In the genomic region with DNA sequence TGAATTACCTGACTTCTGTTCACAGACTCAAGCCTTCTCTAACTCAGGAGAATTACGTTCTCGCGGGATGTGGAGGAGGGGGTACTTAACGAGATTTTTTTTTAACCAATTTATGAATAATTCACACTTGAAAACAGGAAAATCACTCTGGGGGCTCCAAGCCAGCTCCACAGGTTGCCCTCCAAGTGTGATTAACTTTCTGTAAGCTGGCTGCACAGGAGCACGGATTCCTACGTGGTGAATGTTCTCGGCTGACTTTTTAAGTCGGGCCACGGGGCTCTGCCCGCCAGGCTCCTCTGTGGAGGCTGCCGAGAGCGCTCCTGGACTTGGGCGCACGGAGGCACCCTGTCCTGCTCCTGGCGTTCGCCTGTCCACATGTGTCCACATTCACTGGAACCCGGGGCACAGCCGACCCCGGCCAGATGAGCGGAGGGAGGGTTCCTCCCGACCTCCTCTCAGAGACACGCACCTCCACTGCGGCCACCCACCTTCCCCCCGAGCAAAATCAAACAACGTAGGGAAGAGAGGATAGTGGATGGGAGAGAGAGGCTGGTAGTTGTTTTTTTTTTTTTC, we compare ENCODE assay signal across 1 cellular context.
TF ChIP-seq lines count a peak whose summit lies in the region.

No MANE protein-coding gene starts in this region.

TF ChIP-seq in K562, 482 proteins besides CTCF, POLR2A, EP300 and RAD21 (continued from another document):
- TF ChIP-seq FOXJ2 (tag; IDR thresholded peaks at IDR 0.05) (no peak), DMBX1 (CRISPR knock-in tag; IDR thresholded peaks at IDR 0.05; ENCODE audit: borderline replicate concordance) (no peak), RCOR1 (IDR thresholded peaks at IDR 0.05; ENCODE audit: borderline replicate concordance in 1 of 2, low read depth in 2 of 2, low read length in 2 of 2) (no peak), NRF1 (conservative IDR thresholded peaks at IDR 0.05 in 1 of 2, IDR thresholded peaks at IDR 0.05 in 1 of 2) (no peak), KDM2B (CRISPR knock-in tag; IDR thresholded peaks at IDR 0.05) (no peak), LARP7 (IDR thresholded peaks at IDR 0.05) (no peak), FOS (IDR thresholded peaks at IDR 0.05; ENCODE audit: extremely low read depth, insufficient read length) (no peak), SMARCE1 (IDR thresholded peaks at IDR 0.05) (no peak), RAD51 (IDR thresholded peaks at IDR 0.05; ENCODE audit: borderline replicate concordance, low read depth) (no peak), NR2F6 (CRISPR knock-in tag; IDR thresholded peaks at IDR 0.05) (no peak), HDAC2 (IDR thresholded peaks at IDR 0.05) (no peak)
- TF ChIP-seq, protein P1, sequence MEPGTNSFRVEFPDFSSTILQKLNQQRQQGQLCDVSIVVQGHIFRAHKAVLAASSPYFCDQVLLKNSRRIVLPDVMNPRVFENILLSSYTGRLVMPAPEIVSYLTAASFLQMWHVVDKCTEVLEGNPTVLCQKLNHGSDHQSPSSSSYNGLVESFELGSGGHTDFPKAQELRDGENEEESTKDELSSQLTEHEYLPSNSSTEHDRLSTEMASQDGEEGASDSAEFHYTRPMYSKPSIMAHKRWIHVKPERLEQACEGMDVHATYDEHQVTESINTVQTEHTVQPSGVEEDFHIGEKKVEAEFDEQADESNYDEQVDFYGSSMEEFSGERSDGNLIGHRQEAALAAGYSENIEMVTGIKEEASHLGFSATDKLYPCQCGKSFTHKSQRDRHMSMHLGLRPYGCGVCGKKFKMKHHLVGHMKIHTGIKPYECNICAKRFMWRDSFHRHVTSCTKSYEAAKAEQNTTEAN (CRISPR knock-in tag; IDR thresholded peaks at IDR 0.05) = no peak
- TF ChIP-seq, protein P2, sequence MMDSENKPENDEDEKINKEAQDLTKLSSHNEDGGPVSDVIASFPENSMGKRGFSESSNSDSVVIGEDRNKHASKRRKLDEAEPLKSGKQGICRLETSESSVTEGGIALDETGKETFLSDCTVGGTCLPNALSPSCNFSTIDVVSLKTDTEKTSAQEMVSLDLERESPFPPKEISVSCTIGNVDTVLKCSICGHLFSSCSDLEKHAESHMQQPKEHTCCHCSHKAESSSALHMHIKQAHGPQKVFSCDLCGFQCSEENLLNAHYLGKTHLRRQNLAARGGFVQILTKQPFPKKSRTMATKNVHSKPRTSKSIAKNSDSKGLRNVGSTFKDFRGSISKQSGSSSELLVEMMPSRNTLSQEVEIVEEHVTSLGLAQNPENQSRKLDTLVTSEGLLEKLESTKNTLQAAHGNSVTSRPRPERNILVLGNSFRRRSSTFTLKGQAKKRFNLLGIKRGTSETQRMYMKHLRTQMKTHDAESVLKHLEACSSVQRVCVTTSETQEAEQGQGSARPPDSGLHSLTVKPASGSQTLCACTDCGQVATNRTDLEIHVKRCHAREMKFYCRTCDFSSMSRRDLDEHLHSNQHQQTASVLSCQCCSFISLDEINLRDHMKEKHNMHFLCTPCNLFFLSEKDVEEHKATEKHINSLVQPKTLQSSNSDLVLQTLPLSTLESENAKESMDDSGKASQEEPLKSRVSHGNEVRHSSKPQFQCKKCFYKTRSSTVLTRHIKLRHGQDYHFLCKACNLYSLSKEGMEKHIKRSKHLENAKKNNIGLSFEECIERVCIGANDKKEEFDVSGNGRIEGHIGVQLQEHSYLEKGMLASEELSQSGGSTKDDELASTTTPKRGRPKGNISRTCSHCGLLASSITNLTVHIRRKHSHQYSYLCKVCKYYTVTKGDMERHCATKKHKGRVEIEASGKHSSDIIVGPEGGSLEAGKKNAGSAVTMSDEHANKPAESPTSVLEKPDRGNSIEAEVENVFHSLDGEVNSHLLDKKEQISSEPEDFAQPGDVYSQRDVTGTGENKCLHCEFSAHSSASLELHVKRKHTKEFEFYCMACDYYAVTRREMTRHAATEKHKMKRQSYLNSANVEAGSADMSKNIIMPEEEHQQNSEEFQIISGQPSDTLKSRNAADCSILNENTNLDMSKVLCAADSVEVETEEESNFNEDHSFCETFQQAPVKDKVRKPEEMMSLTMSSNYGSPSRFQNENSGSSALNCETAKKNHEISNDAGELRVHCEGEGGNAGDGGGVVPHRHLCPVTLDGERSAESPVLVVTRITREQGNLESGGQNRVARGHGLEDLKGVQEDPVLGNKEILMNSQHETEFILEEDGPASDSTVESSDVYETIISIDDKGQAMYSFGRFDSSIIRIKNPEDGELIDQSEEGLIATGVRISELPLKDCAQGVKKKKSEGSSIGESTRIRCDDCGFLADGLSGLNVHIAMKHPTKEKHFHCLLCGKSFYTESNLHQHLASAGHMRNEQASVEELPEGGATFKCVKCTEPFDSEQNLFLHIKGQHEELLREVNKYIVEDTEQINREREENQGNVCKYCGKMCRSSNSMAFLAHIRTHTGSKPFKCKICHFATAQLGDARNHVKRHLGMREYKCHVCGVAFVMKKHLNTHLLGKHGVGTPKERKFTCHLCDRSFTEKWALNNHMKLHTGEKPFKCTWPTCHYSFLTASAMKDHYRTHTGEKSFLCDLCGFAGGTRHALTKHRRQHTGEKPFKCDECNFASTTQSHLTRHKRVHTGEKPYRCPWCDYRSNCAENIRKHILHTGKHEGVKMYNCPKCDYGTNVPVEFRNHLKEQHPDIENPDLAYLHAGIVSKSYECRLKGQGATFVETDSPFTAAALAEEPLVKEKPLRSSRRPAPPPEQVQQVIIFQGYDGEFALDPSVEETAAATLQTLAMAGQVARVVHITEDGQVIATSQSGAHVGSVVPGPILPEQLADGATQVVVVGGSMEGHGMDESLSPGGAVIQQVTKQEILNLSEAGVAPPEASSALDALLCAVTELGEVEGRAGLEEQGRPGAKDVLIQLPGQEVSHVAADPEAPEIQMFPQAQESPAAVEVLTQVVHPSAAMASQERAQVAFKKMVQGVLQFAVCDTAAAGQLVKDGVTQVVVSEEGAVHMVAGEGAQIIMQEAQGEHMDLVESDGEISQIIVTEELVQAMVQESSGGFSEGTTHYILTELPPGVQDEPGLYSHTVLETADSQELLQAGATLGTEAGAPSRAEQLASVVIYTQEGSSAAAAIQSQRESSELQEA (IDR thresholded peaks at IDR 0.05; ENCODE audit: low read depth) = no peak
- TF ChIP-seq, protein P3, sequence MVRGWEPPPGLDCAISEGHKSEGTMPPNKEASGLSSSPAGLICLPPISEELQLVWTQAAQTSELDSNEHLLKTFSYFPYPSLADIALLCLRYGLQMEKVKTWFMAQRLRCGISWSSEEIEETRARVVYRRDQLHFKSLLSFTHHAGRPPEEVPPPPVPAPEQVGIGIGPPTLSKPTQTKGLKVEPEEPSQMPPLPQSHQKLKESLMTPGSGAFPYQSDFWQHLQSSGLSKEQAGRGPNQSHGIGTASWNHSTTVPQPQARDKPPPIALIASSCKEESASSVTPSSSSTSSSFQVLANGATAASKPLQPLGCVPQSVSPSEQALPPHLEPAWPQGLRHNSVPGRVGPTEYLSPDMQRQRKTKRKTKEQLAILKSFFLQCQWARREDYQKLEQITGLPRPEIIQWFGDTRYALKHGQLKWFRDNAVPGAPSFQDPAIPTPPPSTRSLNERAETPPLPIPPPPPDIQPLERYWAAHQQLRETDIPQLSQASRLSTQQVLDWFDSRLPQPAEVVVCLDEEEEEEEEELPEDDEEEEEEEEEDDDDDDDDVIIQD (CRISPR knock-in tag; IDR thresholded peaks at IDR 0.05) = no peak
- TF ChIP-seq, protein P4, sequence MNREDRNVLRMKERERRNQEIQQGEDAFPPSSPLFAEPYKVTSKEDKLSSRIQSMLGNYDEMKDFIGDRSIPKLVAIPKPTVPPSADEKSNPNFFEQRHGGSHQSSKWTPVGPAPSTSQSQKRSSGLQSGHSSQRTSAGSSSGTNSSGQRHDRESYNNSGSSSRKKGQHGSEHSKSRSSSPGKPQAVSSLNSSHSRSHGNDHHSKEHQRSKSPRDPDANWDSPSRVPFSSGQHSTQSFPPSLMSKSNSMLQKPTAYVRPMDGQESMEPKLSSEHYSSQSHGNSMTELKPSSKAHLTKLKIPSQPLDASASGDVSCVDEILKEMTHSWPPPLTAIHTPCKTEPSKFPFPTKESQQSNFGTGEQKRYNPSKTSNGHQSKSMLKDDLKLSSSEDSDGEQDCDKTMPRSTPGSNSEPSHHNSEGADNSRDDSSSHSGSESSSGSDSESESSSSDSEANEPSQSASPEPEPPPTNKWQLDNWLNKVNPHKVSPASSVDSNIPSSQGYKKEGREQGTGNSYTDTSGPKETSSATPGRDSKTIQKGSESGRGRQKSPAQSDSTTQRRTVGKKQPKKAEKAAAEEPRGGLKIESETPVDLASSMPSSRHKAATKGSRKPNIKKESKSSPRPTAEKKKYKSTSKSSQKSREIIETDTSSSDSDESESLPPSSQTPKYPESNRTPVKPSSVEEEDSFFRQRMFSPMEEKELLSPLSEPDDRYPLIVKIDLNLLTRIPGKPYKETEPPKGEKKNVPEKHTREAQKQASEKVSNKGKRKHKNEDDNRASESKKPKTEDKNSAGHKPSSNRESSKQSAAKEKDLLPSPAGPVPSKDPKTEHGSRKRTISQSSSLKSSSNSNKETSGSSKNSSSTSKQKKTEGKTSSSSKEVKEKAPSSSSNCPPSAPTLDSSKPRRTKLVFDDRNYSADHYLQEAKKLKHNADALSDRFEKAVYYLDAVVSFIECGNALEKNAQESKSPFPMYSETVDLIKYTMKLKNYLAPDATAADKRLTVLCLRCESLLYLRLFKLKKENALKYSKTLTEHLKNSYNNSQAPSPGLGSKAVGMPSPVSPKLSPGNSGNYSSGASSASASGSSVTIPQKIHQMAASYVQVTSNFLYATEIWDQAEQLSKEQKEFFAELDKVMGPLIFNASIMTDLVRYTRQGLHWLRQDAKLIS (CRISPR knock-in tag; IDR thresholded peaks at IDR 0.05) = no peak
